ENCODE assay signal across 22 cellular contexts in the genomic region with DNA sequence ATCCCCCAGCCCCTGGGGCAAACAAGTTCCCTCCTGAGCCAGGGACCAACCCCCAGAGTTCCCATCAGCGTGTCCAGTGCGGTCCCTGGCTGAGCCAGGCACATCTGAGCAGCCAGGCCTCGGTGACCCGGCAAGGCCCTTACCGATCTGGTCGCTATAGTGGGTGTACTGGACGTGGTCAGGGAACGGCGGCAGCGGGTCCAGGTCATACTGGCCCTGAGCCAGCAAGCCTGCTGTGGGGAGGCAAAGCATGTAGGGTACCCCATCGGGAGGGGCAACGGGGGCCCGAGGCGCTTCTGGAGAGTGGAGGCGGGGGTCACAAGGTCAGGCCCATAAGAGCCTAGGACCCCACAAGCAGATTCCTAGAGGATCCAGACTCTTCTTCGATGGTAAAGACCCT. TPM values are rescaled to one million over a fixed set of nuclear protein-coding genes. Genes with fewer than 3 reads are reported as not detected.
"Had no signal": no experiment of that assay in that cellular context is flagged by ENCODE, and none has a peak within 500 bp of the region (broad histone marks: within the 10 kb centered on the region; RNA-seq: fewer than 3 reads in every experiment).

No MANE protein-coding gene starts in this region.

- H3K79me2 ChIP-seq: parathyroid adenoma had no signal

- ATAC-seq: gastrocnemius medialis; heart right ventricle; mucosa of descending colon; naive thymus-derived CD8-positive, alpha-beta T cell; psoas muscle; stimulated activated naive B cell treated with anti-CD40 and anti-IgM and Interleukin-4, amounts not matched to agents 10 μg/mL and 1 μg/mL and 100 μg/mL, for 72 hours; stimulated activated naive CD8-positive, alpha-beta T cell treated with anti-CD3 and anti-CD28 coated beads, Interleukin-15, amount 100 ng/mL, for 72 hours had no signal

- H3K36me3 ChIP-seq: esophagus muscularis mucosa, gastrocnemius medialis, heart right ventricle, sigmoid colon had no signal

- H3K9me3 ChIP-seq: esophagus muscularis mucosa, gastrocnemius medialis, heart right ventricle, mucosa of descending colon, psoas muscle, sigmoid colon, testis had no signal

- H3K27ac Mint-ChIP-seq: stimulated activated naive B cell treated with anti-CD40 and anti-IgM and Interleukin-4, amounts not matched to agents 10 μg/mL and 1 μg/mL and 100 μg/mL, for 72 hours had no signal

- H3K4me3 ChIP-seq: esophagus muscularis mucosa, gastrocnemius medialis, heart right ventricle, mucosa of descending colon, psoas muscle, sigmoid colon, skin epidermis, testis had no signal

- H3K36me3 Mint-ChIP-seq: stimulated activated naive B cell treated with anti-CD40 and anti-IgM and Interleukin-4, amounts not matched to agents 10 μg/mL and 1 μg/mL and 100 μg/mL, for 72 hours had no signal

- H3K9me3 Mint-ChIP-seq: naive thymus-derived CD8-positive, alpha-beta T cell; stimulated activated naive B cell treated with anti-CD40 and anti-IgM and Interleukin-4, amounts not matched to agents 10 μg/mL and 1 μg/mL and 100 μg/mL, for 72 hours; stimulated activated naive CD8-positive, alpha-beta T cell treated with anti-CD3 and anti-CD28 coated beads, Interleukin-15, amount 100 ng/mL, for 72 hours had no signal

- DNase-seq: effector memory CD4-positive, alpha-beta T cell; gastrocnemius medialis; heart right ventricle; hypothalamus; kidney glomerular epithelial cell; mucosa of descending colon; naive thymus-derived CD8-positive, alpha-beta T cell; psoas muscle; retina; sigmoid colon; stimulated activated CD4-positive, alpha-beta T cell treated with anti-CD3 and anti-CD28 coated beads, Interleukin-2, amount 100 ng/mL, for 24 hours; stimulated activated CD4-positive, alpha-beta T cell treated with anti-CD3 and anti-CD28 coated beads, Interleukin-4, amount 100 ng/mL, for 4 hours; stimulated activated naive B cell treated with anti-CD40 and anti-IgM and Interleukin-4, amounts not matched to agents 10 μg/mL and 1 μg/mL and 100 μg/mL, for 72 hours; stimulated activated naive CD8-positive, alpha-beta T cell treated with anti-CD3 and anti-CD28 coated beads, Interleukin-15, amount 100 ng/mL, for 72 hours; testis; trophoblast cell had no signal

- H3K4me1 ChIP-seq: gastrocnemius medialis, parathyroid adenoma, psoas muscle had no signal

- H3K27me3 ChIP-seq: testis had no signal

- H3K4me3 Mint-ChIP-seq: naive thymus-derived CD8-positive, alpha-beta T cell; stimulated activated naive B cell treated with anti-CD40 and anti-IgM and Interleukin-4, amounts not matched to agents 10 μg/mL and 1 μg/mL and 100 μg/mL, for 72 hours; stimulated activated naive CD8-positive, alpha-beta T cell treated with anti-CD3 and anti-CD28 coated beads, Interleukin-15, amount 100 ng/mL, for 72 hours had no signal

- FAIRE-seq: islet of Langerhans, urothelium cell line had no signal

- H3K9ac ChIP-seq: parathyroid adenoma had no signal

- H3K27ac ChIP-seq: epithelial cell of prostate, esophagus muscularis mucosa, gastrocnemius medialis, parathyroid adenoma, psoas muscle, sigmoid colon had no signal

- H2AFZ ChIP-seq: parathyroid adenoma had no signal

RNA-seq across cellular contexts. Expression of gene MFAP2, which starts 3.5 kb away (rescaled TPM):
- total RNA-seq: naive thymus-derived CD8-positive, alpha-beta T cell had no signal
